31 cellular contexts compared by ENCODE assay signal in the genomic region with DNA sequence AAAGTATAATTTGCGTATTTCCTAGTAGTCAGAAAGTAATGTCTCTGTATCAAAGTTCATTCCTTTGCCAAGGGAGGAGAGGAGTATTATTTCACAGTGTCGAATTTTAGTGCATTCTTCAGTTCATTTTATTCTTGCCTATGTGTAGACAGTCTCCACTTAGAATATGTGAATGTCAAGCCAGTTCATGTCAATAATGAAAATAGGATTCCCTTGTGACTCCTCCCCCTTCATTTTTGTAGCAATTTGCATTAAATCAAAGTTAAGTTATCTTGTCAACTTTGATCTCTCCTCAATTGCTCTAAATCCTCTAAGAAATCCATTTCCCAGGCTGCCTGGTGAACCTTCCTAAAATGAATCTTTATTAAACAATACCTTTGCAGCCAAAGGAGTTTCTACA.
DNase-seq lines count a peak whose midpoint lies in the region; ATAC-seq and TF ChIP-seq lines count a peak whose summit lies in the region.
"Had no signal": no experiment of that assay in that cellular context is flagged by ENCODE, and none has a peak within 500 bp of the region (broad histone marks: within the 10 kb centered on the region; RNA-seq: fewer than 3 reads in every experiment).

No MANE protein-coding gene starts in this region.

- H3K4me1 Mint-ChIP-seq in activated CD8-positive, alpha-beta memory T cell treated with anti-CD3 and anti-CD28 coated beads, Interleukin-2, amount 10 ng/mL, durations not matched to agents 7 days and 5 days = no peaks in the 10 kb centered on the region
- H3K4me1 Mint-ChIP-seq: B cell; CD14-positive monocyte; CD4-positive, alpha-beta memory T cell; CD8-positive, alpha-beta memory T cell had no signal

- no peaks in the 10 kb centered on the region for H3K9me2 ChIP-seq in neural cell (ENCODE audit: insufficient read depth, low read length)

- no peak overlapping the region for H3K4me3 Mint-ChIP-seq in activated CD8-positive, alpha-beta memory T cell treated with anti-CD3 and anti-CD28 coated beads, Interleukin-2, amount 10 ng/mL, durations not matched to agents 7 days and 5 days
- H3K4me3 Mint-ChIP-seq: B cell; CD14-positive monocyte; CD4-positive, alpha-beta memory T cell; CD4-positive, alpha-beta T cell; CD4-positive, CD25-positive, alpha-beta regulatory T cell; CD8-positive, alpha-beta memory T cell; CD8-positive, alpha-beta T cell had no signal

- H3K4me2 ChIP-seq in neural cell (ENCODE audit: low read length) = peak overlapping the region; percentile 49
- H3K4me2 ChIP-seq: A549; BLaER1; BLaER1 treated with 17β-estradiol and CSF1 and Interleukin-3, amounts not matched to agents 10 nM and 100 nM had no signal

- H3K27me3 ChIP-seq in neural cell (ENCODE audit: insufficient read depth, low read depth, low read length) = no peaks in the 10 kb centered on the region
- H3K27me3 ChIP-seq: BE2C; BLaER1; BLaER1 treated with 17β-estradiol and CSF1 and Interleukin-3, amounts not matched to agents 10 nM and 100 nM had no signal

- no peak overlapping the region for H3K9ac ChIP-seq in neural cell (ENCODE audit: low read length)
- H3K9ac ChIP-seq: BLaER1; BLaER1 treated with 17β-estradiol and CSF1 and Interleukin-3, amounts not matched to agents 10 nM and 100 nM had no signal

- no peaks in the 10 kb centered on the region for H3K9me3 ChIP-seq in neural cell (ENCODE audit: low read length)
- H3K9me3 ChIP-seq: A549; BE2C; BLaER1; BLaER1 treated with 17β-estradiol and CSF1 and Interleukin-3, amounts not matched to agents 10 nM and 100 nM; Caco-2 had no signal

- POLR2A ChIA-PET in HEK293T (lab: Yijun Ruan, JAX) = no interaction called here

- no peak for TF ChIP-seq CTCF in neural cell (IDR thresholded peaks at IDR 0.05; ENCODE audit: poor library complexity, severe bottlenecking)

- H3K79me2 ChIP-seq in neural cell (replicated peaks; ENCODE audit: insufficient read depth, low read length) = no peaks in the 10 kb centered on the region

- H3K4me3 ChIP-seq in neural cell (ENCODE audit: low read length) = peak overlapping the region; percentile 3
- H3K4me3 ChIP-seq: A549; BLaER1; BLaER1 treated with 17β-estradiol and CSF1 and Interleukin-3, amounts not matched to agents 10 nM and 100 nM had no signal

- peak; percentile 84 for TF ChIP-seq EP300 in neural cell (conservative IDR thresholded peaks at IDR 0.05; ENCODE audit: poor library complexity, severe bottlenecking)

- no peak overlapping the region for H3K27ac Mint-ChIP-seq in activated CD8-positive, alpha-beta memory T cell treated with anti-CD3 and anti-CD28 coated beads, Interleukin-2, amount 10 ng/mL, durations not matched to agents 7 days and 5 days
- H3K27ac Mint-ChIP-seq: B cell; CD14-positive monocyte; CD4-positive, alpha-beta memory T cell; CD4-positive, alpha-beta T cell; CD4-positive, CD25-positive, alpha-beta regulatory T cell; CD8-positive, alpha-beta memory T cell; CD8-positive, alpha-beta T cell had no signal

- ATAC-seq in activated CD8-positive, alpha-beta memory T cell treated with anti-CD3 and anti-CD28 coated beads, Interleukin-2, amount 10 ng/mL, durations not matched to agents 7 days and 5 days = no peak
- ATAC-seq: A549; CD8-positive, alpha-beta T cell had no signal

- no peaks in the 10 kb centered on the region for H3F3A ChIP-seq in neural cell (ENCODE audit: insufficient read depth, low read length, poor library complexity, severe bottlenecking)

- no peaks in the 10 kb centered on the region for H3K36me3 ChIP-seq in neural cell (ENCODE audit: insufficient read depth, low read length)
- H3K36me3 ChIP-seq: BE2C; BLaER1; BLaER1 treated with 17β-estradiol and CSF1 and Interleukin-3, amounts not matched to agents 10 nM and 100 nM had no signal

- no peaks in the 10 kb centered on the region for H3K9me3 Mint-ChIP-seq in activated CD8-positive, alpha-beta memory T cell treated with anti-CD3 and anti-CD28 coated beads, Interleukin-2, amount 10 ng/mL, durations not matched to agents 7 days and 5 days (ENCODE audit: low read depth)
- H3K9me3 Mint-ChIP-seq: CD4-positive, alpha-beta T cell; CD8-positive, alpha-beta memory T cell; CD8-positive, alpha-beta T cell had no signal

- H2AFZ ChIP-seq in neural cell (ENCODE audit: low read depth, low read length) = no peak overlapping the region

- no peaks in the 10 kb centered on the region for H4K20me1 ChIP-seq in neural cell (ENCODE audit: insufficient read depth)
- H4K20me1 ChIP-seq: BLaER1; BLaER1 treated with 17β-estradiol and CSF1 and Interleukin-3, amounts not matched to agents 10 nM and 100 nM had no signal

- CTCF ChIA-PET in activated CD8-positive, alpha-beta memory T cell treated with anti-CD3 and anti-CD28 coated beads, Interleukin-2, amount 10 ng/mL, durations not matched to agents 7 days and 5 days (lab: Charles Lee) = no interaction called here
- CTCF ChIA-PET in HEK293T (lab: Yijun Ruan, JAX) = no interaction called here

- no peak for TF ChIP-seq RAD21 in neural cell (conservative IDR thresholded peaks at IDR 0.05)

- peak overlapping the region; percentile 29 for H3K27ac ChIP-seq in neural cell (ENCODE audit: low read length)
- H3K27ac ChIP-seq: 22Rv1; A549; BLaER1; BLaER1 treated with 17β-estradiol and CSF1 and Interleukin-3, amounts not matched to agents 10 nM and 100 nM; C4-2B had no signal

- no peaks in the 10 kb centered on the region for H3K36me3 Mint-ChIP-seq in activated CD8-positive, alpha-beta memory T cell treated with anti-CD3 and anti-CD28 coated beads, Interleukin-2, amount 10 ng/mL, durations not matched to agents 7 days and 5 days
- H3K36me3 Mint-ChIP-seq: CD14-positive monocyte; CD4-positive, alpha-beta memory T cell; CD4-positive, CD25-positive, alpha-beta regulatory T cell; CD8-positive, alpha-beta memory T cell; CD8-positive, alpha-beta T cell had no signal

- DNase-seq in left kidney (ENCODE audit: low read depth, low spot score) (peak; percentile 5), HEK293T (ENCODE audit: extremely low spot score) (no peak)
- no peak for DNase-seq in activated CD8-positive, alpha-beta memory T cell treated with anti-CD3 and anti-CD28 coated beads, Interleukin-2, amount 10 ng/mL, durations not matched to agents 7 days and 5 days
- DNase-seq: 8988T; ACHN; AML-193; BE2C; C1 segment of cervical spinal cord; Caco-2; Calu3; CD4-positive, alpha-beta memory T cell; CD4-positive, alpha-beta T cell; CD4-positive, CD25-positive, alpha-beta regulatory T cell; CD8-positive, alpha-beta memory T cell; CD8-positive, alpha-beta T cell; COR-L47; DMS 273 treated with DMSO at 0.1 percent for 48 hours; DMS153; DMS53; DMS79; DMS79 treated with DMSO at 0.1 percent for 48 hours; DND-41; EL had no signal

- H3K27me3 Mint-ChIP-seq in activated CD8-positive, alpha-beta memory T cell treated with anti-CD3 and anti-CD28 coated beads, Interleukin-2, amount 10 ng/mL, durations not matched to agents 7 days and 5 days = no peaks in the 10 kb centered on the region
- H3K27me3 Mint-ChIP-seq: B cell; CD4-positive, alpha-beta memory T cell; CD4-positive, alpha-beta T cell; CD4-positive, CD25-positive, alpha-beta regulatory T cell; CD8-positive, alpha-beta memory T cell had no signal

TF ChIP-seq in neural cell, 6 proteins besides CTCF, POLR2A, EP300 and RAD21 (continues in another document):
- TF ChIP-seq POLR2AphosphoS5 (IDR thresholded peaks at IDR 0.05) = peak; percentile 96

TF ChIP-seq in HEK293T, 16 proteins besides CTCF, POLR2A, EP300 and RAD21:
- no peak for TF ChIP-seq FOXM1 (IDR thresholded peaks at IDR 0.05; ENCODE audit: borderline replicate concordance)
- TF ChIP-seq ZNF384 (IDR thresholded peaks at IDR 0.05) = no peak
- no peak for TF ChIP-seq HDGF (IDR thresholded peaks at IDR 0.05; ENCODE audit: borderline replicate concordance)
- TF ChIP-seq TARDBP (IDR thresholded peaks at IDR 0.05) = no peak
- no peak for TF ChIP-seq BHLHE40 (IDR thresholded peaks at IDR 0.05; ENCODE audit: borderline replicate concordance)
- TF ChIP-seq NFRKB (IDR thresholded peaks at IDR 0.05) = no peak
- TF ChIP-seq, protein P1, sequence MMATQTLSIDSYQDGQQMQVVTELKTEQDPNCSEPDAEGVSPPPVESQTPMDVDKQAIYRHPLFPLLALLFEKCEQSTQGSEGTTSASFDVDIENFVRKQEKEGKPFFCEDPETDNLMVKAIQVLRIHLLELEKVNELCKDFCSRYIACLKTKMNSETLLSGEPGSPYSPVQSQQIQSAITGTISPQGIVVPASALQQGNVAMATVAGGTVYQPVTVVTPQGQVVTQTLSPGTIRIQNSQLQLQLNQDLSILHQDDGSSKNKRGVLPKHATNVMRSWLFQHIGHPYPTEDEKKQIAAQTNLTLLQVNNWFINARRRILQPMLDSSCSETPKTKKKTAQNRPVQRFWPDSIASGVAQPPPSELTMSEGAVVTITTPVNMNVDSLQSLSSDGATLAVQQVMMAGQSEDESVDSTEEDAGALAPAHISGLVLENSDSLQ (IDR thresholded peaks at IDR 0.05) = no peak
- no peak for TF ChIP-seq ELF4 (IDR thresholded peaks at IDR 0.05)
